Comparison of ENCODE assay signal across 28 cellular contexts in the genomic region with DNA sequence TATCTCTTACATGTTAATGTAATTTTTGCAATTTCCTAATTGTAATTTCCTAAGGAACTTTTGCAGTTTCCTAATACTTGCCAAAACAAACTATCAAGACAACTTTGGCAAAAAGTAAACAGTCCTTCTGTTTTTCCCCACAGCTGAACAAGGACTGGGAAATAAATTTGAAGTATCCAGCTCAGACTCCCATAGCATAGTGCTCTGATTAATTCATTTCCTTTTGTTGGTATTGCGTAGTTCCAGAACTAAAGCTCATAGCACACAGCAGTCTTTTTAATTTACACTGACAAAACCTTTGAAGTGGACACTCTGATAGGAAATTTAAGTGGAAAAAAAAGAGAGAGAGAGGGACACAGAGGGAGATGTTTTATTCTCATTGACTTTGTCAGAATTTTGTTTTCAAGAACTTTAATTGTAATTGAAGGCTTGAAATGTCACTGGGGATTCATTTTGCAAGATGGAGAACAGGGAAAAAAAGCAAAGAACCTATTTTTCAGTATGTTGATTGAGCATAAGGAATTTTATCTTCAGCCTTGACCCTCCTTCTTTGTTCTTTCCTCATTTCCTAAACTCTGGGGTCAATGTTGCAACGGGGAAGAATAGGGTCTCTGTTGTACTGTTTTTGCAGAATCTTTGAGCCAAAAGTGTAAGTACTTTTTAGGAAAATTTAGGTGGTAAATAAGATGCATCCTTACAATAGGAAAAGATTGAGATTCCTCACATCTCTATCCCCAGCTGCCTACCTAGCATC.
"Had no signal": no experiment of that assay in that cellular context is flagged by ENCODE, and none has a peak within 500 bp of the region (broad histone marks: within the 10 kb centered on the region; RNA-seq: fewer than 3 reads in every experiment).

No MANE protein-coding gene starts in this region.

- H3K9me3 ChIP-seq: ascending aorta, body of pancreas, SJCRH30 had no signal

- DNase-seq: activated CD4-positive, alpha-beta T cell treated with anti-CD3 and anti-CD28 coated beads, Interleukin-2, amount 10 ng/mL, durations not matched to agents 24 days and 14 days; activated CD4-positive, alpha-beta T cell treated with anti-CD3 and anti-CD28 coated beads, Interleukin-2, amount 50 U/mL, for 4 hours; activated CD8-positive, alpha-beta T cell treated with anti-CD3 and anti-CD28 coated beads for 36 hours; activated effector memory CD4-positive, alpha-beta T cell treated with anti-CD3 and anti-CD28 coated beads, Interleukin-2, amount 50 U/mL, for 16 hours; activated naive CD4-positive, alpha-beta T cell; activated naive CD4-positive, alpha-beta T cell treated with anti-CD3 and anti-CD28 coated beads, Interleukin-2, amount 50 U/mL, for 16 hours; activated naive CD8-positive, alpha-beta T cell treated with anti-CD3 and anti-CD28 coated beads for 36 hours; activated T-cell treated with anti-CD3 and anti-CD28 coated beads, Interleukin-2, amount 50 U/mL, for 1 hour; activated T-cell treated with anti-CD3 and anti-CD28 coated beads, Interleukin-2, amount 50 U/mL, for 72 hours; amygdala; body of pancreas; central memory CD4-positive, alpha-beta T cell; NCI-H1092 treated with DMSO at 0.1 percent for 48 hours; NCI-H1417; NCI-H146; NCI-H187; NCI-H2029 treated with DMSO at 0.1 percent for 48 hours; NCI-H2107; NCI-H345; NCI-H524 treated with DMSO at 0.1 percent for 48 hours; SHP77; SJCRH30 had no signal

- H3K4me1 ChIP-seq: ascending aorta, body of pancreas, SJCRH30 had no signal

- ATAC-seq: activated CD8-positive, alpha-beta T cell treated with anti-CD3 and anti-CD28 coated beads for 36 hours; activated T-cell treated with anti-CD3 and anti-CD28 coated beads, Interleukin-2, amount 50 U/mL, for 72 hours; activated T-helper 17 cell treated with anti-CD3 and anti-CD28 coated beads, Interleukin-2, amount 50 U/mL, for 72 hours; body of pancreas; Panc1 had no signal

- H3K27ac ChIP-seq: ascending aorta, body of pancreas, KMS-11, SJCRH30, SK-N-MC had no signal

- FAIRE-seq: TTC549 had no signal

- H3K4me2 ChIP-seq: KMS-11 had no signal

- H3K4me3 ChIP-seq: ascending aorta, body of pancreas, SJCRH30, SK-N-MC had no signal
